2 cellular contexts compared by ENCODE assay signal in the genomic region with DNA sequence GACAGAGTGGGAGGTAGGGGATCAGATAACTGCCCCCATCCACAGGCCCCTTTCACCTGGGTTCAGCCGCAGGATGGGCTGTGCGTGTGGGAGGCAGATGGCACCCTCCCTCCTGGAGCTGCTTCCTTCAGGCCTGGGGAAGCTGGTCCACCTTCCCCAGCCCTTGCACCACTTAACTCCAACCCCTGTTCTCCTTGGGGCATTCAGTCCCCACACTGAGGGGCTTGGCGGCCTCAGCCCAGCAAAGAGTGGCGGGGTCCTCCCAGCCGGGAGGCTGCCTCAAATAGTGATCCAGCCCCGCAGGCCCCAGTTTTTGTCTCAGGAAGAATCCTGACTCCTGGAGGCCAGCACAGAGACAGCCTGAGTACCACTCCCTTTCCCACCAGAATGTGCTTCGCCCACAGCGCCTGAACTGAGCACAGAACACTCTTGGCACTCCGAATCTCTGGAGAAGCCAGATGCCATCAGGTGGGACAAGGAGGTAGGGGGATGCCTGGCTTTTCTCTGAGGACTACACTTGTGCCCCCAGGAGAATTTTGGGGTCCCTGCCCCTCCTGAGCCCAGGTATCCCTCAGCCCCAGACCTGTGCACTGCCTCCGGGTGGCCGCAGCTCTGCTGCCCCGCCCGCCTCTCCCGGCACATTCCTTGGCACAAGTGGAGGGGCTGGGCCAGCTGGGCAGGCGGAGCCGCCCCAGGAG.
TF ChIP-seq lines count a peak whose summit lies in the region.

No MANE protein-coding gene starts in this region.

TF ChIP-seq in A549, 52 proteins besides CTCF, POLR2A, EP300 and RAD21:
- no peak for TF ChIP-seq MYC (IDR thresholded peaks at IDR 0.05; ENCODE audit: borderline replicate concordance, low read length)
- TF ChIP-seq, protein P1, sequence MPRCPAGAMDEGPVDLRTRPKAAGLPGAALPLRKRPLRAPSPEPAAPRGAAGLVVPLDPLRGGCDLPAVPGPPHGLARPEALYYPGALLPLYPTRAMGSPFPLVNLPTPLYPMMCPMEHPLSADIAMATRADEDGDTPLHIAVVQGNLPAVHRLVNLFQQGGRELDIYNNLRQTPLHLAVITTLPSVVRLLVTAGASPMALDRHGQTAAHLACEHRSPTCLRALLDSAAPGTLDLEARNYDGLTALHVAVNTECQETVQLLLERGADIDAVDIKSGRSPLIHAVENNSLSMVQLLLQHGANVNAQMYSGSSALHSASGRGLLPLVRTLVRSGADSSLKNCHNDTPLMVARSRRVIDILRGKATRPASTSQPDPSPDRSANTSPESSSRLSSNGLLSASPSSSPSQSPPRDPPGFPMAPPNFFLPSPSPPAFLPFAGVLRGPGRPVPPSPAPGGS (IDR thresholded peaks at IDR 0.05), result no peak

TF ChIP-seq in K562, 482 proteins besides CTCF, POLR2A, EP300 and RAD21:
- TF ChIP-seq HMGN3 (IDR thresholded peaks at IDR 0.05; ENCODE audit: borderline replicate concordance, extremely low read depth, insufficient read length, low read depth, low read length) (no peak), ZNF766 (CRISPR knock-in tag; conservative IDR thresholded peaks at IDR 0.05) (no peak), HNRNPUL1 (IDR thresholded peaks at IDR 0.05; ENCODE audit: low read length) (no peak), MEIS2 (IDR thresholded peaks at IDR 0.05; ENCODE audit: partially characterized antibody) (no peak), ZFP30 (CRISPR knock-in tag; IDR thresholded peaks at IDR 0.05; ENCODE audit: borderline replicate concordance) (no peak), POLR2G (IDR thresholded peaks at IDR 0.05; ENCODE audit: low read depth, low read length) (peak; percentile 73), ZSCAN29 (IDR thresholded peaks at IDR 0.05) (no peak), ZBED1 (IDR thresholded peaks at IDR 0.05) (no peak), HNRNPH1 (optimal IDR thresholded peaks at IDR 0.05; ENCODE audit: low read depth, low read length) (no peak), CTBP1 (IDR thresholded peaks at IDR 0.05; ENCODE audit: borderline replicate concordance) (peak; percentile 14; the same call in 1 of the 2 replicates), TEAD4 (IDR thresholded peaks at IDR 0.05; ENCODE audit: low read length) (no peak), TEAD4 (CRISPR knock-in tag; IDR thresholded peaks at IDR 0.05; ENCODE audit: borderline replicate concordance) (no peak), TAL1 (IDR thresholded peaks at IDR 0.05) (no peak), ZNF79 (CRISPR knock-in tag; IDR thresholded peaks at IDR 0.05; ENCODE audit: low read depth) (no peak), KAT2B (IDR thresholded peaks at IDR 0.05; ENCODE audit: low read depth, low read length) (no peak), POLR2AphosphoS5 (IDR thresholded peaks at IDR 0.05; ENCODE audit: control insufficient read depth, insufficient read depth, low read depth, low read length) (peak; percentile 4; the same call in 1 of the 2 replicates), FOXM1 (IDR thresholded peaks at IDR 0.05; ENCODE audit: low read depth) (no peak), FOXM1 (CRISPR knock-in tag; IDR thresholded peaks at IDR 0.05; ENCODE audit: low read depth) (no peak), TFAM (CRISPR knock-in tag; conservative IDR thresholded peaks at IDR 0.05) (no peak), ETV1 (tag; conservative IDR thresholded peaks at IDR 0.05; ENCODE audit: low read depth) (no peak), ZNF644 (tag; IDR thresholded peaks at IDR 0.05; ENCODE audit: low read depth) (no peak), CEBPB (tag; IDR thresholded peaks at IDR 0.05) (no peak), RBBP5 (IDR thresholded peaks at IDR 0.05; ENCODE audit: borderline replicate concordance, insufficient read depth, low read length, poor library complexity, severe bottlenecking) (no peak)
- TF ChIP-seq, protein P2, sequence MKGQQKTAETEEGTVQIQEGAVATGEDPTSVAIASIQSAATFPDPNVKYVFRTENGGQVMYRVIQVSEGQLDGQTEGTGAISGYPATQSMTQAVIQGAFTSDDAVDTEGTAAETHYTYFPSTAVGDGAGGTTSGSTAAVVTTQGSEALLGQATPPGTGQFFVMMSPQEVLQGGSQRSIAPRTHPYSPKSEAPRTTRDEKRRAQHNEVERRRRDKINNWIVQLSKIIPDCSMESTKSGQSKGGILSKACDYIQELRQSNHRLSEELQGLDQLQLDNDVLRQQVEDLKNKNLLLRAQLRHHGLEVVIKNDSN (CRISPR knock-in tag; IDR thresholded peaks at IDR 0.05), result no peak
- TF ChIP-seq, protein P3, sequence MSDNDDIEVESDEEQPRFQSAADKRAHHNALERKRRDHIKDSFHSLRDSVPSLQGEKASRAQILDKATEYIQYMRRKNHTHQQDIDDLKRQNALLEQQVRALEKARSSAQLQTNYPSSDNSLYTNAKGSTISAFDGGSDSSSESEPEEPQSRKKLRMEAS (CRISPR knock-in tag; IDR thresholded peaks at IDR 0.05), result no peak
- TF ChIP-seq, protein P4, sequence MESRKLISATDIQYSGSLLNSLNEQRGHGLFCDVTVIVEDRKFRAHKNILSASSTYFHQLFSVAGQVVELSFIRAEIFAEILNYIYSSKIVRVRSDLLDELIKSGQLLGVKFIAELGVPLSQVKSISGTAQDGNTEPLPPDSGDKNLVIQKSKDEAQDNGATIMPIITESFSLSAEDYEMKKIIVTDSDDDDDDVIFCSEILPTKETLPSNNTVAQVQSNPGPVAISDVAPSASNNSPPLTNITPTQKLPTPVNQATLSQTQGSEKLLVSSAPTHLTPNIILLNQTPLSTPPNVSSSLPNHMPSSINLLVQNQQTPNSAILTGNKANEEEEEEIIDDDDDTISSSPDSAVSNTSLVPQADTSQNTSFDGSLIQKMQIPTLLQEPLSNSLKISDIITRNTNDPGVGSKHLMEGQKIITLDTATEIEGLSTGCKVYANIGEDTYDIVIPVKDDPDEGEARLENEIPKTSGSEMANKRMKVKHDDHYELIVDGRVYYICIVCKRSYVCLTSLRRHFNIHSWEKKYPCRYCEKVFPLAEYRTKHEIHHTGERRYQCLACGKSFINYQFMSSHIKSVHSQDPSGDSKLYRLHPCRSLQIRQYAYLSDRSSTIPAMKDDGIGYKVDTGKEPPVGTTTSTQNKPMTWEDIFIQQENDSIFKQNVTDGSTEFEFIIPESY (CRISPR knock-in tag; IDR thresholded peaks at IDR 0.05), result 0 out of 2 replicates have a peak, but pooled peaks have one; percentile 12
- TF ChIP-seq, protein P5, sequence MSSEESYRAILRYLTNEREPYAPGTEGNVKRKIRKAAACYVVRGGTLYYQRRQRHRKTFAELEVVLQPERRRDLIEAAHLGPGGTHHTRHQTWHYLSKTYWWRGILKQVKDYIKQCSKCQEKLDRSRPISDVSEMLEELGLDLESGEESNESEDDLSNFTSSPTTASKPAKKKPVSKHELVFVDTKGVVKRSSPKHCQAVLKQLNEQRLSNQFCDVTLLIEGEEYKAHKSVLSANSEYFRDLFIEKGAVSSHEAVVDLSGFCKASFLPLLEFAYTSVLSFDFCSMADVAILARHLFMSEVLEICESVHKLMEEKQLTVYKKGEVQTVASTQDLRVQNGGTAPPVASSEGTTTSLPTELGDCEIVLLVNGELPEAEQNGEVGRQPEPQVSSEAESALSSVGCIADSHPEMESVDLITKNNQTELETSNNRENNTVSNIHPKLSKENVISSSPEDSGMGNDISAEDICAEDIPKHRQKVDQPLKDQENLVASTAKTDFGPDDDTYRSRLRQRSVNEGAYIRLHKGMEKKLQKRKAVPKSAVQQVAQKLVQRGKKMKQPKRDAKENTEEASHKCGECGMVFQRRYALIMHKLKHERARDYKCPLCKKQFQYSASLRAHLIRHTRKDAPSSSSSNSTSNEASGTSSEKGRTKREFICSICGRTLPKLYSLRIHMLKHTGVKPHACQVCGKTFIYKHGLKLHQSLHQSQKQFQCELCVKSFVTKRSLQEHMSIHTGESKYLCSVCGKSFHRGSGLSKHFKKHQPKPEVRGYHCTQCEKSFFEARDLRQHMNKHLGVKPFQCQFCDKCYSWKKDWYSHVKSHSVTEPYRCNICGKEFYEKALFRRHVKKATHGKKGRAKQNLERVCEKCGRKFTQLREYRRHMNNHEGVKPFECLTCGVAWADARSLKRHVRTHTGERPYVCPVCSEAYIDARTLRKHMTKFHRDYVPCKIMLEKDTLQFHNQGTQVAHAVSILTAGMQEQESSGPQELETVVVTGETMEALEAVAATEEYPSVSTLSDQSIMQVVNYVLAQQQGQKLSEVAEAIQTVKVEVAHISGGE (CRISPR knock-in tag; IDR thresholded peaks at IDR 0.05), result no peak
- TF ChIP-seq, protein P6, sequence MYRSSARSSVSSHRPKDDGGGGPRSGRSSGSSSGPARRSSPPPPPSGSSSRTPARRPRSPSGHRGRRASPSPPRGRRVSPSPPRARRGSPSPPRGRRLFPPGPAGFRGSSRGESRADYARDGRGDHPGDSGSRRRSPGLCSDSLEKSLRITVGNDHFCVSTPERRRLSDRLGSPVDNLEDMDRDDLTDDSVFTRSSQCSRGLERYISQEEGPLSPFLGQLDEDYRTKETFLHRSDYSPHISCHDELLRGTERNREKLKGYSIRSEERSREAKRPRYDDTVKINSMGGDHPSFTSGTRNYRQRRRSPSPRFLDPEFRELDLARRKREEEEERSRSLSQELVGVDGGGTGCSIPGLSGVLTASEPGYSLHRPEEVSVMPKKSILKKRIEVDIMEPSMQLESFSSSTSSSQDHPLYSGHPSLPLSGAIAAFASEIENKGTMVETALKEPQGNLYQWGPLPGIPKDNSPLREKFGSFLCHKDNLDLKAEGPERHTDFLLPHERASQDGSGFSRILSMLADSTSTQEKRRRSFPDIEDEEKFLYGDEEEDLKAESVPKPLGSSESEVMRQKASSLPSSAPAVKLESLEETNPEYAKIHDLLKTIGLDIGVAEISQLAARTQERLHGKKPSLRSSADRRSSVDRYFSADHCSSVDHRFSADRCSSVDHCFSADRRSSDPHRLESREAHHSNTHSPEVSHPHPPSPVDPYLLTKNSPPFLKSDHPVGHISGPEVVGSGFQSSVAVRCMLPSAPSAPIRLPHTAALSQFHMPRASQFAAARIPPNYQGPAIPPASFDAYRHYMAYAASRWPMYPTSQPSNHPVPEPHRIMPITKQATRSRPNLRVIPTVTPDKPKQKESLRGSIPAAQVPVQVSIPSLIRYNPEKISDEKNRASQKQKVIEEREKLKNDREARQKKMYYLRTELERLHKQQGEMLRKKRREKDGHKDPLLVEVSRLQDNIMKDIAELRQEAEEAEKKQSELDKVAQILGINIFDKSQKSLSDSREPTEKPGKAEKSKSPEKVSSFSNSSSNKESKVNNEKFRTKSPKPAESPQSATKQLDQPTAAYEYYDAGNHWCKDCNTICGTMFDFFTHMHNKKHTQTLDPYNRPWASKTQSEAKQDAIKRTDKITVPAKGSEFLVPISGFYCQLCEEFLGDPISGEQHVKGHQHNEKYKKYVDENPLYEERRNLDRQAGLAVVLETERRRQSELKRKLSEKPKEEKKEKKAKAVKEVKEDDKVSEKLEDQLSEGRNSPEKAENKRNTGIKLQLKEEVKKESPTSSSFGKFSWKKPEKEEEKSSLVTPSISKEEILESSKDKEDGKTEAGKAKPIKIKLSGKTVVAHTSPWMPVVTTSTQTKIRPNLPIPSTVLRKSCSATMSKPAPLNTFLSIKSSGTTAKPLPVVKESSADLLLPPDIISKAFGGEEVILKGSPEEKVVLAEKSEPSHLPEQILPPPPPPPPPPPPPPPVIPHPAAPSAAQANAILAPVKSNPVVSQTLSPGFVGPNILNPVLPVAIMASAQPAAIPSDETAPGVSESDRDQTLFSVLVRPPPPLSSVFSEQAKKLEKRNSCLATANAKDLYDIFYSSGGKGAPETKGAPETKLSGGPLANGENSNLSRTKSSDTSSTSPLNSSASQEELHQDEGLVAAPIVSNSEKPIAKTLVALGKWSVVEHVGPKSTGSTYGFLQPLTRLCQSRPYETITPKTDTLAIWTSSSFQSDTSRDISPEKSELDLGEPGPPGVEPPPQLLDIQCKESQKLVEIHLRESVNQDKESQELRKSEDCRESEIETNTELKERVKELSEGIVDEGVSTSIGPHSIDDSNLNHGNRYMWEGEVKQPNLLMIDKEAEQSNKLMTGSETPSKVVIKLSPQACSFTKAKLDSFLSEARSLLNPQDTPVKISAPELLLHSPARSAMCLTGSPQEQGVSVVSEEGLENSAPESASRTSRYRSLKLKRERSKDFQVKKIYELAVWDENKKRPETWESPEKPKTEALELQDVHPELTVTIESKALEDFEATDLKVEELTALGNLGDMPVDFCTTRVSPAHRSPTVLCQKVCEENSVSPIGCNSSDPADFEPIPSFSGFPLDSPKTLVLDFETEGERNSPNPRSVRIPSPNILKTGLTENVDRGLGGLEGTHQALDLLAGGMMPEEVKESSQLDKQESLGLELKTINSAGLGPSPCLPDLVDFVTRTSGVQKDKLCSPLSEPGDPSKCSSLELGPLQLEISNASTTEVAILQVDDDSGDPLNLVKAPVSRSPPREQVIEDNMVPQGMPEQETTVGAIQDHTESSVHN (IDR thresholded peaks at IDR 0.05; ENCODE audit: borderline replicate concordance in 1 of 2, low read depth in 1 of 2), result no peak
- TF ChIP-seq, protein P7, sequence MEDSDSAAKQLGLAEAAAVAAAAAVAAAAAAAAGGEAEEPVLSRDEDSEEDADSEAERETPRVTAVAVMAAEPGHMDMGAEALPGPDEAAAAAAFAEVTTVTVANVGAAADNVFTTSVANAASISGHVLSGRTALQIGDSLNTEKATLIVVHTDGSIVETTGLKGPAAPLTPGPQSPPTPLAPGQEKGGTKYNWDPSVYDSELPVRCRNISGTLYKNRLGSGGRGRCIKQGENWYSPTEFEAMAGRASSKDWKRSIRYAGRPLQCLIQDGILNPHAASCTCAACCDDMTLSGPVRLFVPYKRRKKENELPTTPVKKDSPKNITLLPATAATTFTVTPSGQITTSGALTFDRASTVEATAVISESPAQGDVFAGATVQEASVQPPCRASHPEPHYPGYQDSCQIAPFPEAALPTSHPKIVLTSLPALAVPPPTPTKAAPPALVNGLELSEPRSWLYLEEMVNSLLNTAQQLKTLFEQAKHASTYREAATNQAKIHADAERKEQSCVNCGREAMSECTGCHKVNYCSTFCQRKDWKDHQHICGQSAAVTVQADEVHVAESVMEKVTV (CRISPR knock-in tag; IDR thresholded peaks at IDR 0.05), result no peak
TF ChIP-seq in K562: peak in this region for 4.
